8 cellular contexts compared by ENCODE assay signal in the genomic region with DNA sequence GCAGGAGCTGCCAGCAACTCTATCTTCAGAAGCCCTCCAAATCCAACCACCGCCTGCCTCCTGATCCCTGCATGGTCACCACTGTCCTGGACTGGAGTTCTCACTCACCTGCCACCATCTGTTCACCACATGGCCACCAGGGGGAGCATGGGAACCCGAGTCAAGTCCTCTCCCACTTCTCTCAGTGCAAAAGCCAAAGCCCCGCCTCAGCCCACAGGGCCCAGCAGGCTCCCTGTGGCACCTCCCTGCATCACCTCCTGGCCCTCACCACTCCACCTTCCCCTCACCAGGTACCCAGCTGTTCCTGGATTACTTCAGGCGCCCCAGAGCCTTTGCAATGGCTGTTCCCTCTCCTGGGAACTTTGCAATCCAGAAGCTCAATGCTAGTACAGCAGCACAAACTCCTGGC. TPM values are rescaled to one million over a fixed set of nuclear protein-coding genes. Genes with fewer than 3 reads are reported as not detected.
A peak's percentile ranks its signal among the peaks of the same experiment; 100 is the strongest.
DNase-seq lines count a peak whose midpoint lies in the region; ATAC-seq and TF ChIP-seq lines count a peak whose summit lies in the region.

No MANE protein-coding gene starts in this region.

- H4K91ac ChIP-seq in mesenchymal stem cell (ENCODE audit: low read length): no peak overlapping the region

- POLR2A ChIA-PET in BJ (lab: Charles Lee): no interaction called here

- H4K8ac ChIP-seq in mesenchymal stem cell (ENCODE audit: low read length): no peak overlapping the region

- TF ChIP-seq CTCF in BJ (IDR thresholded peaks at IDR 0.05; ENCODE audit: insufficient read depth, low read depth, low read length): peak; percentile 91
- peak; percentile 61 to 90 (median 78) for TF ChIP-seq CTCF in dorsolateral prefrontal cortex (IDR thresholded peaks at IDR 0.05 in 54 of 56, conservative IDR thresholded peaks at IDR 0.05 in 2 of 56; ENCODE audit: low read depth in 1 of 56, partially characterized antibody in 56 of 56)

- no peak overlapping the region for H2BK15ac ChIP-seq in mesenchymal stem cell (ENCODE audit: low read depth, poor library complexity, severe bottlenecking)

- H3K4me2 ChIP-seq in mesenchymal stem cell (ENCODE audit: low read length, poor library complexity, severe bottlenecking): no peak overlapping the region

- peaks cover 7% of the 10 kb centered on the region for H3K4me1 ChIP-seq in mesenchymal stem cell (ENCODE audit: control insufficient read depth, insufficient read depth, low read depth, low read length)

- no peak overlapping the region for H2AK5ac ChIP-seq in mesenchymal stem cell (ENCODE audit: low read length, severe bottlenecking)

- H3K4ac ChIP-seq in mesenchymal stem cell (ENCODE audit: low read depth in 1 of 2, low read length in 2 of 2): no peak overlapping the region

- intact Hi-C loops in dorsolateral prefrontal cortex (cut with DNase I): no loop called here

- H2BK12ac ChIP-seq in mesenchymal stem cell (ENCODE audit: low read length in 2 of 2): no peak overlapping the region

- H2BK120ac ChIP-seq in mesenchymal stem cell (ENCODE audit: low read depth, low read length): no peak overlapping the region

- H3K27me3 ChIP-seq in BJ (ENCODE audit: control insufficient read depth, insufficient read depth, low read length): no peaks in the 10 kb centered on the region
- H3K27me3 ChIP-seq in dorsolateral prefrontal cortex: no peaks in the 10 kb centered on the region
- H3K27me3 ChIP-seq in mesenchymal stem cell (ENCODE audit: control insufficient read depth in 1 of 2, insufficient read depth in 1 of 2, low read length in 2 of 2): no peaks in the 10 kb centered on the region

- H2AFZ ChIP-seq in mesenchymal stem cell (ENCODE audit: low read depth, low read length): no peak overlapping the region

- 19% methylated on average over 4 of the region's 4 CpGs for WGBS in mesenchymal stem cell

- H3K36me3 ChIP-seq in BJ (ENCODE audit: control insufficient read depth, insufficient read depth, low read length) (peaks cover 35% of the 10 kb centered on the region), mesenchymal stem cell (ENCODE audit: control insufficient read depth in 1 of 2, insufficient read depth in 2 of 2, low read depth in 1 of 2, low read length in 2 of 2) (peaks cover 77 to 80% of the 10 kb centered on the region in 2 experiments)

- H3K27ac ChIP-seq in dorsolateral prefrontal cortex: peak overlapping the region in 3 of 59 donors; percentile 9 to 28 (median 27)
- H3K27ac ChIP-seq in mesenchymal stem cell (ENCODE audit: low read length, poor library complexity, severe bottlenecking): no peak overlapping the region

- H3K79me1 ChIP-seq in mesenchymal stem cell (replicated peaks; ENCODE audit: low read length, poor library complexity, severe bottlenecking): peaks cover 43% of the 10 kb centered on the region

- H3K4me3 ChIP-seq in BJ (ENCODE audit: low read depth, low read length) (no peak overlapping the region), dorsolateral prefrontal cortex (no peak overlapping the region), mesenchymal stem cell (ENCODE audit: insufficient read depth in 1 of 2, low read depth in 1 of 2, low read length in 2 of 2) (no peak overlapping the region)

- H3K9ac ChIP-seq in mesenchymal stem cell (ENCODE audit: low read length): peak overlapping the region; percentile 7

- ATAC-seq in HG03108 (IDR thresholded peaks at IDR 0.05; ENCODE audit: unreplicated experiment): no peak

- DNase-seq in BJ (ENCODE audit: low read depth) (no peak), HCEC 1CT (peak; percentile 64), NCI-H82 (lab: John Stamatoyannopoulos, UW) (peak; percentile 95), dorsolateral prefrontal cortex (peak; percentile 68 to 88 (median 80)), mesenchymal stem cell (peak; percentile 78)
- peak; percentile 95 for DNase-seq in activated CD4-positive, alpha-beta T cell treated with anti-CD3 and anti-CD28 coated beads, Interleukin-2, amount 50 U/mL, for 48 hours
- peak; percentile 73 to 77 for DNase-seq in stimulated activated CD8-positive, alpha-beta memory T cell treated with anti-CD3 and anti-CD28 coated beads, Interleukin-4, amount 100 ng/mL, for 1 hour (ENCODE audit: low read depth in 2 of 2, low spot score in 1 of 2)

- no peak overlapping the region for H2BK5ac ChIP-seq in mesenchymal stem cell (ENCODE audit: low read depth, low read length, poor library complexity, severe bottlenecking)

- H3K14ac ChIP-seq in mesenchymal stem cell (ENCODE audit: low read length in 2 of 2): no peak overlapping the region

- no peaks in the 10 kb centered on the region for H3K9me3 ChIP-seq in mesenchymal stem cell (ENCODE audit: control insufficient read depth, low read length)

- CTCF ChIA-PET in BJ (lab: Yijun Ruan, JAX): interaction anchor here (0.6 to 3.9 kb wide), 12 partner anchors 8 to 617 kb away, joined by 3 to 16 read pairs (median 4); a partner anchor contains a TSS

- no peak overlapping the region for H3K18ac ChIP-seq in mesenchymal stem cell (ENCODE audit: low read depth in 1 of 2, low read length in 2 of 2)

- no peak overlapping the region for H3K23ac ChIP-seq in mesenchymal stem cell (ENCODE audit: low read length in 2 of 2)

RNA-seq across cellular contexts. Expression of a gene that starts 5.3 kb away (rescaled TPM):
- polyA plus RNA-seq in BJ (2011; rRNA removed): 64.7 and 92.2 TPM in 2 replicates
- polyA minus RNA-seq in BJ (2011; rRNA and poly(A)+ RNA removed): 32.3 and 46.3 TPM in 2 replicates
- total RNA-seq in dorsolateral prefrontal cortex: 100 to 1,000 TPM in 78 of 120 experiments, 10 to 100 TPM in 42; 79.8 to 142 (median 103) TPM
- polyA plus RNA-seq in mesenchymal stem cell (2013, experiment 1 of 2): 39.7 TPM
- 39.4 TPM for polyA plus RNA-seq in mesenchymal stem cell (2013, experiment 2 of 2)

RNA-seq across cellular contexts. Expression of a gene that starts 9.8 kb away (rescaled TPM):
- polyA plus RNA-seq in BJ (2011; rRNA removed): 6.1 and 9.3 TPM in 2 replicates
- polyA minus RNA-seq in BJ (2011; rRNA and poly(A)+ RNA removed): 4.5 and 6.3 TPM in 2 replicates
- total RNA-seq in dorsolateral prefrontal cortex: 10 to 100 TPM; 11.8 to 30.1 (median 19.5) TPM
- 5.0 TPM for polyA plus RNA-seq in mesenchymal stem cell (2013, experiment 1 of 2)
- polyA plus RNA-seq in mesenchymal stem cell (2013, experiment 2 of 2): 4.7 TPM

RNA-seq across cellular contexts. Expression of a gene that starts 9.8 kb away (rescaled TPM):
- 31.7 and 66.9 TPM in 2 replicates for polyA plus RNA-seq in BJ (2011; rRNA removed)
- 11.3 and 13.0 TPM in 2 replicates for polyA minus RNA-seq in BJ (2011; rRNA and poly(A)+ RNA removed)
- 10 to 100 TPM; 16.5 to 62.2 (median 32.8) TPM for total RNA-seq in dorsolateral prefrontal cortex
- polyA plus RNA-seq in mesenchymal stem cell (2013, experiment 1 of 2): 70.4 TPM
- polyA plus RNA-seq in mesenchymal stem cell (2013, experiment 2 of 2): 70.1 TPM

RNA-seq across cellular contexts. Expression of a gene that starts 11.4 kb away (rescaled TPM):
- not detected in 2 replicates for polyA plus RNA-seq in BJ (2011; rRNA removed)
- polyA minus RNA-seq in BJ (2011; rRNA and poly(A)+ RNA removed): not detected in 2 replicates
- total RNA-seq in dorsolateral prefrontal cortex: not detected
- polyA plus RNA-seq in mesenchymal stem cell (2013, experiment 1 of 2): not detected
- polyA plus RNA-seq in mesenchymal stem cell (2013, experiment 2 of 2): not detected

RNA-seq across cellular contexts. Expression of a gene that starts 20.0 kb away (rescaled TPM):
- polyA plus RNA-seq in BJ (2011; rRNA removed): 7.7 and 13.6 TPM in 2 replicates
- 4.3 and 6.8 TPM in 2 replicates for polyA minus RNA-seq in BJ (2011; rRNA and poly(A)+ RNA removed)
- total RNA-seq in dorsolateral prefrontal cortex: 10 to 100 TPM in 16 of 120 experiments, 1 to 10 TPM in 104; 4.4 to 13.3 (median 8.2) TPM
- polyA plus RNA-seq in mesenchymal stem cell (2013, experiment 1 of 2): 5.2 TPM
- 5.2 TPM for polyA plus RNA-seq in mesenchymal stem cell (2013, experiment 2 of 2)
